Comparison of ENCODE assay signal across 7 cellular contexts in genomic region chr9:128684065-128684324, GRCh38. TPM values are rescaled to one million over a fixed set of nuclear protein-coding genes. Genes with fewer than 3 reads are reported as not detected.
DNase-seq lines count a peak whose midpoint lies in the region; ATAC-seq and TF ChIP-seq lines count a peak whose summit lies in the region.

No MANE protein-coding gene starts in this region.

- H3K9me3 Mint-ChIP-seq in stimulated activated naive CD8-positive, alpha-beta T cell treated with anti-CD3 and anti-CD28 coated beads, Interleukin-15, amount 100 ng/mL, for 72 hours = no peaks in the 10 kb centered on the region

- no peak for ATAC-seq in stimulated activated naive CD8-positive, alpha-beta T cell treated with anti-CD3 and anti-CD28 coated beads, Interleukin-15, amount 100 ng/mL, for 72 hours

- H3K4me1 Mint-ChIP-seq in stimulated activated naive CD8-positive, alpha-beta T cell treated with anti-CD3 and anti-CD28 coated beads, Interleukin-15, amount 100 ng/mL, for 72 hours = peaks cover 58% of the 10 kb centered on the region

- H3K4me3 ChIP-seq in H7 (ENCODE audit: insufficient read depth, low read depth, low read length) (peak overlapping the region; percentile 74), WI38 (ENCODE audit: low read depth, low read length) (peak overlapping the region; percentile 63), iPS-15b (ENCODE audit: low read depth, low read length) (peak overlapping the region; percentile 100)

- H3K27ac Mint-ChIP-seq in stimulated activated naive CD8-positive, alpha-beta T cell treated with anti-CD3 and anti-CD28 coated beads, Interleukin-15, amount 100 ng/mL, for 72 hours = peak overlapping the region; percentile 94 to 98

- H3K36me3 ChIP-seq in H7 (replicated peaks; ENCODE audit: control insufficient read depth, insufficient read depth, low read length) (peaks cover 3% of the 10 kb centered on the region), iPS-15b (ENCODE audit: control insufficient read depth, insufficient read depth, low read length) (peaks cover 8% of the 10 kb centered on the region)

- no peak for DNase-seq in H7
- DNase-seq in stimulated activated naive CD8-positive, alpha-beta T cell treated with anti-CD3 and anti-CD28 coated beads, Interleukin-15, amount 100 ng/mL, for 72 hours = no peak
- no peak for DNase-seq in NCI-H1694 treated with DMSO at 0.1 percent for 48 hours (lab: John Stamatoyannopoulos, UW)
- DNase-seq in NCI-H2171 treated with DMSO at 0.1 percent for 48 hours (lab: John Stamatoyannopoulos, UW) = no peak
- no peak for DNase-seq in SHP77 (lab: John Stamatoyannopoulos, UW)

- H3K9ac ChIP-seq in iPS-15b (ENCODE audit: low read depth, low read length) = peak overlapping the region; percentile 100

- H3K4me1 ChIP-seq in iPS-15b (ENCODE audit: control insufficient read depth, insufficient read depth, low read length) = peaks cover 6% of the 10 kb centered on the region

- no peak for TF ChIP-seq CTCF in WI38 (IDR thresholded peaks at IDR 0.05; ENCODE audit: low read depth, low read length)

- H3K9me3 ChIP-seq in iPS-15b (ENCODE audit: control insufficient read depth, insufficient read depth, low read length) = no peaks in the 10 kb centered on the region

- no peaks in the 10 kb centered on the region for H3K27me3 ChIP-seq in H7 (ENCODE audit: control insufficient read depth, insufficient read depth, low read length)
- H3K27me3 ChIP-seq in iPS-15b (ENCODE audit: control insufficient read depth, insufficient read depth, low read length) = no peaks in the 10 kb centered on the region

- no peaks in the 10 kb centered on the region for H3K27me3 Mint-ChIP-seq in stimulated activated naive CD8-positive, alpha-beta T cell treated with anti-CD3 and anti-CD28 coated beads, Interleukin-15, amount 100 ng/mL, for 72 hours

- H3K4me3 Mint-ChIP-seq in stimulated activated naive CD8-positive, alpha-beta T cell treated with anti-CD3 and anti-CD28 coated beads, Interleukin-15, amount 100 ng/mL, for 72 hours = peak overlapping the region; percentile 95 to 99

RNA-seq across cellular contexts. Expression of gene SET, which starts 5.0 kb away (rescaled TPM):
- 798 and 1,235 TPM in 2 replicates for total RNA-seq in H7 (2014; rRNA removed; shearing (Covaris generic))

RNA-seq across cellular contexts. Expression of gene PKN3, which starts 18.3 kb away (rescaled TPM):
- total RNA-seq in H7 (2014; rRNA removed; shearing (Covaris generic)) = 29.4 and 35.0 TPM in 2 replicates

RNA-seq across cellular contexts. Expression of gene DYNC2I2, which starts 27.3 kb away (rescaled TPM):
- 82.3 and 113 TPM in 2 replicates for total RNA-seq in H7 (2014; rRNA removed; shearing (Covaris generic))

RNA-seq across cellular contexts. Expression of gene ZDHHC12, which starts 39.9 kb away (rescaled TPM):
- total RNA-seq in H7 (2014; rRNA removed; shearing (Covaris generic)) = 66.5 and 76.6 TPM in 2 replicates
